18 cellular contexts compared by ENCODE assay signal in the genomic region with DNA sequence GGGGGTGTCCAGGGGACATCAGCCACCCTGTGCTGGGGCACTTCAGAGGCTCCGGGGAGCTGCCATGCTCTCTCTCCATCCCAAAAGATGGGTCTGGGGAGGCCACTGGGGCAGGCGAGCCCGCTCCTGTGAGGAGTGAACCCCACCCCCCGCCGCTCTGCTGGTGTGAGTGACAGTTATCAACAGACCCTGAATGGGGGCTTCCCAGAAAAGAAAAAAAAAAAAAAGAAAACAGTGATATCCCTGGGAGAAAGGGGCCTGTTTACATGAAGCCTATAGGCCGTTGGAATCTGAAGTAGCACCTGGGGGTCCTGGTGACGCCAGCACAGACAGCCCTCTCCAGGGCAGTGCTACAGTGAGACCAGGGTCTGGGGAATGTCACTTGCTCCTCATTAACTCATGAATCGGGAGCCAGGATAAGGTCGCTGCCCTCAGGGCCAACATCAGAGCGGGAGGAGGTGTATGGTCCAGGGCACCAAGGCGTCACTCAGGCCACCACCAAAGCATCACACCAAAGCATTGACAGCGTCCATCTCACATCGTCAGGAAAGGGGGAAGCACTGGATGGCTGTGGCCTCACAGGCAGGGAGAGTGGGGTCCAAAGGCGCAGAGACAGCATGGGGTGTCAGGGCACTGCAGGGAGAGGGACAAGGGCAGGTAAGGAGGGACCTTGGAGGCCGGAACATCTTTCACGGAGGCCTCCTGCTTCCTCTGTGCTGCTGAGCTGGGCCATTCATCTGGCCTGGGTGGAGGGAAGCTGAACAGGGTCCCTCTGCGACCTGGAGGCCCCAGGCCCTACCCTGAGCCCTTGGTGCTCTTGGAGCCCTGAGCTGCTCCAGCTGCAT. TPM values are rescaled to one million over a fixed set of nuclear protein-coding genes. Genes with fewer than 3 reads are reported as not detected.
DNase-seq lines count a peak whose midpoint lies in the region; ATAC-seq and TF ChIP-seq lines count a peak whose summit lies in the region.
"Had no signal": no experiment of that assay in that cellular context is flagged by ENCODE, and none has a peak within 500 bp of the region (broad histone marks: within the 10 kb centered on the region; RNA-seq: fewer than 3 reads in every experiment).

No MANE protein-coding gene starts in this region.

- peaks cover 10% of the 10 kb centered on the region for H4K20me1 ChIP-seq in osteoblast (ENCODE audit: insufficient read depth, low read length)

- no peaks in the 10 kb centered on the region for H3K9me3 ChIP-seq in cardiac muscle cell (ENCODE audit: low read depth)
- H3K9me3 ChIP-seq in osteoblast (ENCODE audit: low read depth, low read length): no peaks in the 10 kb centered on the region
- H3K9me3 ChIP-seq: body of pancreas had no signal

- no peak for TF ChIP-seq CTCF in cardiac muscle cell (IDR thresholded peaks at IDR 0.05; ENCODE audit: low read depth, low read length)
- TF ChIP-seq CTCF in osteoblast (IDR thresholded peaks at IDR 0.05; ENCODE audit: extremely low read depth, low read depth, low read length): no peak

- H3K36me3 ChIP-seq in cardiac muscle cell: no peaks in the 10 kb centered on the region
- no peaks in the 10 kb centered on the region for H3K36me3 ChIP-seq in osteoblast (ENCODE audit: insufficient read depth, low read length)

- no peaks in the 10 kb centered on the region for H3K79me2 ChIP-seq in osteoblast (ENCODE audit: insufficient read depth, low read length)

- H3K27me3 ChIP-seq in cardiac muscle cell: no peaks in the 10 kb centered on the region
- no peaks in the 10 kb centered on the region for H3K27me3 ChIP-seq in osteoblast (ENCODE audit: insufficient read depth, low read length)

- H3K4me3 ChIP-seq in cardiac muscle cell (no peak overlapping the region), osteoblast (ENCODE audit: insufficient read depth, low read length) (no peak overlapping the region)
- H3K4me3 ChIP-seq: body of pancreas, GM12878, skin epidermis had no signal

- peak overlapping the region; percentile 60 for H3K27ac ChIP-seq in cardiac muscle cell
- no peak overlapping the region for H3K27ac ChIP-seq in osteoblast (ENCODE audit: low read depth, low read length)
- H3K27ac ChIP-seq: body of pancreas, skin epidermis had no signal

- no peak for ATAC-seq in GM18520 (IDR thresholded peaks at IDR 0.05; ENCODE audit: unreplicated experiment)
- no peak for ATAC-seq in GM18907 (IDR thresholded peaks at IDR 0.05; ENCODE audit: unreplicated experiment)
- ATAC-seq: activated CD4-positive, alpha-beta T cell treated with anti-CD3 and anti-CD28 coated beads for 36 hours; body of pancreas; GM12878; left lobe of liver; stimulated activated naive B cell treated with anti-CD40 and anti-IgM and Interleukin-4, amounts not matched to agents 10 μg/mL and 1 μg/mL and 100 μg/mL, for 72 hours had no signal

- peaks cover 29% of the 10 kb centered on the region for H3K4me1 ChIP-seq in cardiac muscle cell (ENCODE audit: low read depth)
- no peaks in the 10 kb centered on the region for H3K4me1 ChIP-seq in osteoblast (ENCODE audit: insufficient read depth, low read length)
- H3K4me1 ChIP-seq: body of pancreas had no signal

- no peak overlapping the region for H2AFZ ChIP-seq in osteoblast (ENCODE audit: low read length)

- no peak overlapping the region for H3K4me2 ChIP-seq in osteoblast (ENCODE audit: insufficient read depth, low read length)

- DNase-seq in ELF-1 (ENCODE audit: low read depth, low spot score) (peak; percentile 89), SK-N-DZ (ENCODE audit: low spot score) (peak; percentile 57), cardiac muscle cell (ENCODE audit: low read depth in 1 of 2, low spot score in 1 of 2) (peak in 1 of 2 donors; percentile 61), osteoblast (ENCODE audit: insufficient read length, low spot score, missing footprints) (peak; percentile 85), cerebellar cortex (ENCODE audit: low spot score) (no peak)
- DNase-seq: activated CD4-positive, alpha-beta T cell treated with anti-CD3 and anti-CD28 coated beads for 36 hours; cortex of kidney; DMS79; NCI-H187; nephron progenitor cell; stimulated activated naive B cell treated with anti-CD40 and anti-IgM and Interleukin-4, amounts not matched to agents 10 μg/mL and 1 μg/mL and 100 μg/mL, for 72 hours; SW 1271 had no signal

RNA-seq across cellular contexts. Expression of gene NPHP4, which starts 8.4 kb away (rescaled TPM):
- polyA plus RNA-seq in SK-N-DZ (2014; cell fraction: cytosol; rRNA removed): 9.4 and 11.4 TPM in 2 replicates
- polyA plus RNA-seq in SK-N-DZ (2014; cell fraction: nucleus; rRNA removed): 42.8 and 55.4 TPM in 2 replicates
- 9.4 and 12.7 TPM in 2 replicates for total RNA-seq in cardiac muscle cell
- polyA plus RNA-seq in cardiac muscle cell: 6.4 and 7.3 TPM in 2 replicates
- 6.5 and 8.0 TPM in 2 replicates for total RNA-seq in osteoblast

RNA-seq across cellular contexts. Expression of gene KCNAB2, which starts 45.0 kb away (rescaled TPM):
- 3.2 and 4.7 TPM in 2 replicates for polyA plus RNA-seq in SK-N-DZ (2014; cell fraction: cytosol; rRNA removed)
- polyA plus RNA-seq in SK-N-DZ (2014; cell fraction: nucleus; rRNA removed): 8.0 and 11.2 TPM in 2 replicates
- total RNA-seq in cardiac muscle cell (5.1 and 10.8 TPM in 2 replicates), osteoblast (5.0 and 5.8 TPM in 2 replicates)
- 5.5 and 8.7 TPM in 2 replicates for polyA plus RNA-seq in cardiac muscle cell
